ENCODE assay signal across 17 cellular contexts in genomic region chr18:50847192-50847591, GRCh38. TPM values are rescaled to one million over a fixed set of nuclear protein-coding genes. Genes with fewer than 3 reads are reported as not detected.
DNase-seq lines count a peak whose midpoint lies in the region; ATAC-seq, FAIRE-seq and TF ChIP-seq lines count a peak whose summit lies in the region.
"Had no signal": no experiment of that assay in that cellular context is flagged by ENCODE, and none has a peak within 500 bp of the region (broad histone marks: within the 10 kb centered on the region; RNA-seq: fewer than 3 reads in every experiment).

No MANE protein-coding gene starts in this region.

- DNase-seq in A172 (ENCODE audit: low spot score) (peak; percentile 46), ELR (ENCODE audit: low read depth) (peak; percentile 39), glomerular visceral epithelial cell (ENCODE audit: extremely low spot score) (peak; percentile 81), GM12891 (ENCODE audit: insufficient read length, low spot score) (no peak), globus pallidus (ENCODE audit: low spot score) (no peak), NCI-H748 treated with DMSO at 0.1 percent for 48 hours (lab: John Stamatoyannopoulos, UW) (no peak)
- DNase-seq: activated naive CD4-positive, alpha-beta T cell treated with anti-CD3 and anti-CD28 coated beads, Interleukin-2, amount 50 U/mL, for 16 hours; hypothalamus; left colon; NCI-H2029 treated with DMSO at 0.1 percent for 48 hours; NCI-H526; stimulated activated naive CD8-positive, alpha-beta T cell treated with anti-CD3 and anti-CD28 coated beads, Interleukin-15, amount 100 ng/mL, for 72 hours; uterus had no signal

- TF ChIP-seq POLR2A in GM12891 (IDR thresholded peaks at IDR 0.05; ENCODE audit: low read depth, low read length): no peak

- ATAC-seq in SK-N-SH treated with all-trans-retinoic acid at 6 μM for 48 hours (peak; percentile 74), GM18858 (IDR thresholded peaks at IDR 0.05; ENCODE audit: unreplicated experiment) (no peak)
- ATAC-seq: esophagus mucosa; GM12878; left colon; stimulated activated naive CD8-positive, alpha-beta T cell treated with anti-CD3 and anti-CD28 coated beads, Interleukin-15, amount 100 ng/mL, for 72 hours had no signal

- FAIRE-seq in GM12891 (lab: Jason Lieb, UNC): no peak
- FAIRE-seq: GM12878 had no signal

TF ChIP-seq in SK-N-SH treated with all-trans-retinoic acid at 6 μM for 48 hours, 23 proteins besides CTCF, POLR2A, EP300 and RAD21:
- TF ChIP-seq ARNTL (CRISPR knock-in tag; IDR thresholded peaks at IDR 0.05; ENCODE audit: borderline replicate concordance, low read depth): no peak

TF ChIP-seq in GM12891, 5 proteins besides CTCF, POLR2A, EP300 and RAD21:
- TF ChIP-seq PAX5 (IDR thresholded peaks at IDR 0.05; ENCODE audit: insufficient read depth, low read length, severe bottlenecking) (no peak), POLR2AphosphoS5 (IDR thresholded peaks at IDR 0.05; ENCODE audit: low read depth, low read length) (no peak), SPI1 (IDR thresholded peaks at IDR 0.05; ENCODE audit: low read depth, low read length) (no peak)

RNA-seq across cellular contexts. Expression of gene MRO, which starts 27.4 kb away (rescaled TPM):
- total RNA-seq in A172 (2014; rRNA removed; shearing (Covaris generic)): 0.03 TPM in 1 of 2 replicates, not detected in the other
- polyA plus RNA-seq in GM12891 (2012; ENCODE audit: low read depth, missing spikeins): not detected
- total RNA-seq: esophagus mucosa, GM12878 had no signal

RNA-seq across cellular contexts. Expression of gene ME2, which starts 31.7 kb away (rescaled TPM):
- 62.4 and 67.7 TPM in 2 replicates for total RNA-seq in A172 (2014; rRNA removed; shearing (Covaris generic))
- polyA plus RNA-seq in GM12891 (2012; ENCODE audit: low read depth, missing spikeins): 49.7 TPM

Comparison
In these comparisons a context has a peak if more than half of its experiments do, and no peak if none do; other contexts are left out.
1. DNase-seq: peak in A172 (single experiment), ELR (single experiment) and glomerular visceral epithelial cell (single experiment); none in GM12891 (single experiment), globus pallidus (single experiment) and NCI-H748 treated with DMSO at 0.1 percent for 48 hours (single experiment).